Comparison of ENCODE assay signal across 1 cellular context in the genomic region with DNA sequence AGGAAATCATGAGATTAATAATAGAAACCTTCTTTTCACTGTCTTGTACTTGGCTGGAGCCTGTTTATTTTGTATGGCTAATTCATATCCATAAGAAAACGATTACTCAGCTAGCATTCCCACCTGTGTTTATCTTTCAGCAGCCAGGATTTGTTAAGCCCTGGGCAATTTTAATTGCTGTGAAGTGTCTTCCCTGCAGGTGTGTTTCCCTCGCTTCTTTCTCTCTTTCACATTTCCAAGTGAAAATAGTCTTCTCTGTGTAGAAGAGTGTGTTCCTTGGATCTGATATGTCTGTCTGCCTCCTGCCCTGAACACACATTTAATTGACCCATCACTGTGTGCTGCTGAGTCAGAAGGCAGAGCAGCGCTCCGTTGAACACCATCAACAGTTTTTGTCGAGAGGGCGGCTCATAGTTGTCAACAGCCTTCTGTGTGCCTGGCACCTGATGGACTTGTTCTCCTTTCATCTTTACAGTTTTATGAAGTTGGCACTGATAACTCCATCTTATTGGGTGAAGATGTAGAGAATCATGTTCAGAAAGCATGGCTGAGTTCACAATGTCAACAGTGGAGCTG.
TF ChIP-seq lines count a peak whose summit lies in the region.

No MANE protein-coding gene starts in this region.

TF ChIP-seq in HEK293, 187 proteins besides CTCF, POLR2A, EP300 and RAD21 (continued from another document):
- TF ChIP-seq, protein P1, sequence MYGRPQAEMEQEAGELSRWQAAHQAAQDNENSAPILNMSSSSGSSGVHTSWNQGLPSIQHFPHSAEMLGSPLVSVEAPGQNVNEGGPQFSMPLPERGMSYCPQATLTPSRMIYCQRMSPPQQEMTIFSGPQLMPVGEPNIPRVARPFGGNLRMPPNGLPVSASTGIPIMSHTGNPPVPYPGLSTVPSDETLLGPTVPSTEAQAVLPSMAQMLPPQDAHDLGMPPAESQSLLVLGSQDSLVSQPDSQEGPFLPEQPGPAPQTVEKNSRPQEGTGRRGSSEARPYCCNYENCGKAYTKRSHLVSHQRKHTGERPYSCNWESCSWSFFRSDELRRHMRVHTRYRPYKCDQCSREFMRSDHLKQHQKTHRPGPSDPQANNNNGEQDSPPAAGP (tag by site-specific recombination; IDR thresholded peaks at IDR 0.05), result 0 out of 2 replicates have a peak, but pooled peaks have one; percentile 44
- peak; percentile 48; the same call in 1 of the 2 replicates for TF ChIP-seq IKZF3 (tag by site-specific recombination; IDR thresholded peaks at IDR 0.05)
- no peak for TF ChIP-seq ZNF121 (tag by site-specific recombination; IDR thresholded peaks at IDR 0.05)
- no peak for TF ChIP-seq ZXDB (tag by site-specific recombination; IDR thresholded peaks at IDR 0.05)
- TF ChIP-seq ZNF10 (tag by site-specific recombination; IDR thresholded peaks at IDR 0.05), result peak; percentile 50; the same call in 1 of the 2 replicates
- peak; percentile 86 for TF ChIP-seq SCRT2 (tag by site-specific recombination; IDR thresholded peaks at IDR 0.05)
- peak; percentile 70; the same call in 1 of the 2 replicates for TF ChIP-seq PRDM1 (tag by site-specific recombination; IDR thresholded peaks at IDR 0.05)
TF ChIP-seq in HEK293: peak in this region for 16.
